In the genomic region with DNA sequence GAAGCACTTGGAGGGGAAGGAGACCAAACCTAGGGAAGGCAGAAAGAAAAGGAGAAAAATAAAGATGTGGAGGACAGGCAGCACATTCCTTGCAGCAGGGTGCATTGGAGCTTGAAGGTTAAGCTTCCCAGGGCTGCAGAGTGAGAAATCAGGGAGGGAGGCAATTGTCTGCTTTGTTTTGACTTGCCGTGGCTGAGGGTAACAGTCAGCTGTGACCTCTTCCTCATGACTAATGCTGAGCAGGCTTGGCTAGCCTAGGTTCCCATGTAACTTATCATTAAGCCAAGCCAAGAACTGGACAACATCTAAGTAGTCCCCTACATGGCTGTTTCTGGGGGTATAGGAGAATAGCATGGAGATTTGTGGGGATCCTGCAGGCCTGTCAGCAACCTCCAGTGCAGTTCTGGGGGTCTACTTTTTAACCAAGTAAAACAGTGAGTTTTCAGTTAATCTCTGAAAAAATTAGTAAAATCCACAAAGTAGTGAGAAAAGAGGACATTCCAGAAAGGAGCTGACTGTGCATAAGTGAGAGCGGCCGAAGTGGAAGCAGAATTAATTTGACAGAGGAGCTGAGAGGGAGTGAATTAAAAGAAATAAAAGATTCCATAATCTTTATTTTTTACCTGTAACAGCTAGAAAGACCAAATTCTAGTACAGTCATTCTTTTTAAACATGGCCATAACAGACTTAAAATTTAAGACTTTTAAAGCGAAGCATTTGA, we compare ENCODE assay signal across 11 cellular contexts.
DNase-seq lines count a peak whose midpoint lies in the region; ATAC-seq and TF ChIP-seq lines count a peak whose summit lies in the region.
"Had no signal": no experiment of that assay in that cellular context is flagged by ENCODE, and none has a peak within 500 bp of the region (broad histone marks: within the 10 kb centered on the region; RNA-seq: fewer than 3 reads in every experiment).

No MANE protein-coding gene starts in this region.

- intact Hi-C loops in left ventricle myocardium inferior (cut with micrococcal nuclease) (no loop called here), sciatic nerve (cut with DNase I) (no loop called here)

- H3K9me3 ChIP-seq in adipocyte (ENCODE audit: control insufficient read depth, low read length) (no peaks in the 10 kb centered on the region), left ventricle myocardium inferior (replicated peaks) (no peaks in the 10 kb centered on the region)

- peak overlapping the region; percentile 42 for H3K9ac ChIP-seq in adipocyte (ENCODE audit: low read length)

- H3K4me1 ChIP-seq in adipocyte (ENCODE audit: control insufficient read depth, insufficient read depth, low read length) (peaks cover 71% of the 10 kb centered on the region), left ventricle myocardium inferior (peaks cover 53% of the 10 kb centered on the region)

- peak overlapping the region; percentile 46 for H3K4me3 ChIP-seq in adipocyte (ENCODE audit: low read length)
- H3K4me3 ChIP-seq in left ventricle myocardium inferior: no peak overlapping the region
- H3K4me3 ChIP-seq: GM12878 had no signal

- H3K27ac ChIP-seq in left ventricle myocardium inferior (replicated peaks): peak overlapping the region; percentile 75
- H3K27ac ChIP-seq: HL-60 had no signal

- no peaks in the 10 kb centered on the region for H3K27me3 ChIP-seq in adipocyte (replicated peaks; ENCODE audit: control insufficient read depth, insufficient read depth, low read length)
- H3K27me3 ChIP-seq in left ventricle myocardium inferior (ENCODE audit: low read depth): no peaks in the 10 kb centered on the region

- ATAC-seq in sciatic nerve (peak; percentile 91), HG02763 (IDR thresholded peaks at IDR 0.05; ENCODE audit: unreplicated experiment) (no peak), HG02759 (IDR thresholded peaks at IDR 0.05; ENCODE audit: unreplicated experiment) (no peak)
- ATAC-seq: GM12878 had no signal

- DNase-seq in GM04503 (ENCODE audit: low read depth) (peak; percentile 87), adipocyte (ENCODE audit: low read depth) (peak; percentile 79), left ventricle myocardium inferior (peak; percentile 29), sciatic nerve (ENCODE audit: low spot score) (peak; percentile 58)
- no peak for DNase-seq in activated CD8-positive, alpha-beta memory T cell treated with anti-CD3 and anti-CD28 coated beads for 24 hours
- no peak for DNase-seq in activated CD4-positive, alpha-beta T cell treated with anti-CD3 and anti-CD28 coated beads, Interleukin-2, amount 50 U/mL, for 4 hours
- DNase-seq: stimulated activated CD4-positive, alpha-beta T cell treated with anti-CD3 and anti-CD28 coated beads, Interleukin-12 subunit alpha, Interleukin-12 subunit beta, amount 100 ng/mL, for 4 hours had no signal

- no peak for TF ChIP-seq CTCF in left ventricle myocardium inferior (IDR thresholded peaks at IDR 0.05; ENCODE audit: borderline replicate concordance)

- H3K36me3 ChIP-seq in adipocyte (ENCODE audit: control insufficient read depth, insufficient read depth, low read length, severe bottlenecking): no peaks in the 10 kb centered on the region
- H3K36me3 ChIP-seq in left ventricle myocardium inferior: no peaks in the 10 kb centered on the region

Comparison
In these comparisons a context has a peak if more than half of its experiments do, and no peak if none do; other contexts are left out.
1. DNase-seq: peak in GM04503 (single experiment), adipocyte (single experiment), left ventricle myocardium inferior (single experiment) and sciatic nerve (single experiment); none in activated CD8-positive, alpha-beta memory T cell treated with anti-CD3 and anti-CD28 coated beads for 24 hours (single experiment) and activated CD4-positive, alpha-beta T cell treated with anti-CD3 and anti-CD28 coated beads, Interleukin-2, amount 50 U/mL, for 4 hours (0 of 2).